8 cellular contexts compared by ENCODE assay signal in genomic region chr12:57766464-57767311, GRCh38. TPM values are rescaled to one million over a fixed set of nuclear protein-coding genes. Genes with fewer than 3 reads are reported as not detected.
A peak's percentile ranks its signal among the peaks of the same experiment; 100 is the strongest.
DNase-seq lines count a peak whose midpoint lies in the region; ATAC-seq and TF ChIP-seq lines count a peak whose summit lies in the region.

CYP27B1 (minus strand) TSS chr12:57767078; CDS start chr12:57767041, 37 bp downstream.

- H3K4me1 ChIP-seq in heart left ventricle (peaks cover 10 to 46% (median 34%) of the 10 kb centered on the region in 12 donors), skeletal muscle satellite cell (ENCODE audit: control insufficient read depth, insufficient read depth, low read length) (peaks cover 35% of the 10 kb centered on the region)

- H3K27me3 ChIP-seq in heart left ventricle, result peaks cover 9 to 47% (median 37%) of the 10 kb centered on the region in 9 donors
- peaks cover 36% of the 10 kb centered on the region for H3K27me3 ChIP-seq in skeletal muscle satellite cell (ENCODE audit: control insufficient read depth, insufficient read depth, low read length)

- WGBS in heart left ventricle, 4 donors, result 2 to 6% (median 5%) methylated on average over 31 to 38 of the region's 38 CpGs

- H3K4me3 ChIP-seq in heart left ventricle (peak within 1 kb of the TSS in 10 of 12 donors; percentile 12 to 61 (median 40)), skeletal muscle satellite cell (ENCODE audit: low read length) (peak within 1 kb of the TSS; percentile 50)

- peaks cover 0 to 24% (median 4%) of the 10 kb centered on the region in 9 donors for H3K36me3 ChIP-seq in heart left ventricle
- peaks cover 18% of the 10 kb centered on the region for H3K36me3 ChIP-seq in skeletal muscle satellite cell (ENCODE audit: insufficient read depth, low read length)

- peaks cover 42% of the 10 kb centered on the region for H3K4me1 Mint-ChIP-seq in activated T-cell treated with anti-CD3 and anti-CD28 coated beads, Interleukin-2, amount 50 U/mL, for 4 hours (ENCODE audit: low read depth)
- peaks cover 41% of the 10 kb centered on the region for H3K4me1 Mint-ChIP-seq in activated CD4-positive, alpha-beta memory T cell treated with anti-CD3 and anti-CD28 coated beads for 36 hours (ENCODE audit: low read depth)

- H3K9ac ChIP-seq in skeletal muscle satellite cell (ENCODE audit: low read depth, low read length), result no peak within 1 kb of the TSS

- H3K4me3 Mint-ChIP-seq in activated T-cell treated with anti-CD3 and anti-CD28 coated beads, Interleukin-2, amount 50 U/mL, for 4 hours, result peak within 1 kb of the TSS; percentile 90
- H3K4me3 Mint-ChIP-seq in activated CD4-positive, alpha-beta memory T cell treated with anti-CD3 and anti-CD28 coated beads for 36 hours, result peak within 1 kb of the TSS; percentile 86

- no peak within 1 kb of the TSS for H3K27ac ChIP-seq in heart left ventricle

- no peak for TF ChIP-seq CTCF in heart left ventricle (IDR thresholded peaks at IDR 0.05)

- DNase-seq in activated T-cell treated with anti-CD3 and anti-CD28 coated beads, Interleukin-2, amount 50 U/mL, for 4 hours, result no peak
- DNase-seq in activated T-cell treated with anti-CD3 and anti-CD28 coated beads, Interleukin-2, amount 50 U/mL, for 1 hour, result no peak
- DNase-seq in activated CD4-positive, alpha-beta memory T cell treated with anti-CD3 and anti-CD28 coated beads for 36 hours, result no peak
- no peak for DNase-seq in heart left ventricle
- DNase-seq in effector CD4-positive, alpha-beta T cell, result no peak
- no peak for DNase-seq in inferior parietal cortex (ENCODE audit: extremely low spot score)

- H3K9me3 ChIP-seq in heart left ventricle (no peaks in the 10 kb centered on the region), skeletal muscle satellite cell (replicated peaks; ENCODE audit: low read length) (no peaks in the 10 kb centered on the region)

- no peak for TF ChIP-seq POLR2A in heart left ventricle (IDR thresholded peaks at IDR 0.05)

- H3K27ac Mint-ChIP-seq in activated CD4-positive, alpha-beta memory T cell treated with anti-CD3 and anti-CD28 coated beads for 36 hours, result peak within 1 kb of the TSS; percentile 13

- POLR2A ChIA-PET in activated CD4-positive, alpha-beta memory T cell treated with anti-CD3 and anti-CD28 coated beads for 36 hours (lab: Charles Lee), result interaction anchor here (0.7 to 1.0 kb wide), 4 partner anchors 10 to 69 kb away, joined by 3 to 4 read pairs (median 4); no protein-coding TSS in a partner anchor

- CTCF ChIA-PET in activated CD4-positive, alpha-beta memory T cell treated with anti-CD3 and anti-CD28 coated beads for 36 hours (lab: Charles Lee), result interaction anchor here (1.0 to 5.1 kb wide), 4 partner anchors 8 to 16 kb away, joined by 3 to 52 read pairs (median 9); partner anchors contain the start of gene TSFM

- H3K9me3 Mint-ChIP-seq in activated T-cell treated with anti-CD3 and anti-CD28 coated beads, Interleukin-2, amount 50 U/mL, for 4 hours, result no peaks in the 10 kb centered on the region
- no peaks in the 10 kb centered on the region for H3K9me3 Mint-ChIP-seq in activated CD4-positive, alpha-beta memory T cell treated with anti-CD3 and anti-CD28 coated beads for 36 hours

- intact Hi-C loops in activated CD4-positive, alpha-beta memory T cell treated with anti-CD3 and anti-CD28 coated beads for 36 hours (cut with micrococcal nuclease), result no loop called here
- intact Hi-C loops in heart left ventricle (cut with DNase I), result no loop called here

- peak in 1 of 2 donors; percentile 3 for ATAC-seq in activated T-cell treated with anti-CD3 and anti-CD28 coated beads, Interleukin-2, amount 50 U/mL, for 4 hours
- ATAC-seq in heart left ventricle, result peak; percentile 11 to 28 (median 14)
- no peak for ATAC-seq in HG03460 (IDR thresholded peaks at IDR 0.05; ENCODE audit: unreplicated experiment)

- peaks cover 33% of the 10 kb centered on the region for H3K36me3 Mint-ChIP-seq in activated T-cell treated with anti-CD3 and anti-CD28 coated beads, Interleukin-2, amount 50 U/mL, for 4 hours (ENCODE audit: insufficient read depth)
- H3K36me3 Mint-ChIP-seq in activated CD4-positive, alpha-beta memory T cell treated with anti-CD3 and anti-CD28 coated beads for 36 hours, result peaks cover 29% of the 10 kb centered on the region

- H3K27me3 Mint-ChIP-seq in activated T-cell treated with anti-CD3 and anti-CD28 coated beads, Interleukin-2, amount 50 U/mL, for 4 hours (ENCODE audit: low read depth), result peaks cover 26% of the 10 kb centered on the region
- peaks cover 2% of the 10 kb centered on the region for H3K27me3 Mint-ChIP-seq in activated CD4-positive, alpha-beta memory T cell treated with anti-CD3 and anti-CD28 coated beads for 36 hours

- peak within 1 kb of the TSS; percentile 69 for H3K4me2 ChIP-seq in skeletal muscle satellite cell (ENCODE audit: low read length)

RNA-seq across cellular contexts. Expression of gene CYP27B1, which starts in this region (rescaled TPM):
- 10 to 100 TPM; 18.4 to 19.6 (median 19.5) TPM for total RNA-seq in activated T-cell treated with anti-CD3 and anti-CD28 coated beads, Interleukin-2, amount 50 U/mL, for 4 hours
- total RNA-seq in activated CD4-positive, alpha-beta memory T cell treated with anti-CD3 and anti-CD28 coated beads for 36 hours, result 1 to 10 TPM; 7.1 to 8.2 TPM
- under 1 TPM in 5 of 9 donors, not detected in 4; 0.16 to 0.77 (median 0.19) TPM for total RNA-seq in heart left ventricle
- polyA plus RNA-seq in heart left ventricle, result under 1 TPM; 0.11 to 0.19 TPM
- 0.51 and 1.3 TPM in 2 replicates for total RNA-seq in skeletal muscle satellite cell (2012; rRNA removed)

Comparison
In these comparisons a context has a peak if more than half of its experiments do, and no peak if none do; other contexts are left out.
1. RNA of gene CYP27B1 (total RNA-seq): 18.4 to 19.6 TPM in activated T-cell treated with anti-CD3 and anti-CD28 coated beads, Interleukin-2, amount 50 U/mL, for 4 hours and 7.1 to 8.2 TPM in activated CD4-positive, alpha-beta memory T cell treated with anti-CD3 and anti-CD28 coated beads for 36 hours; 0.16 to 0.77 TPM in heart left ventricle; every median in the first group is over 4 times any median in the second.
2. Peak in ATAC-seq and H3K4me3 ChIP-seq in heart left ventricle; RNA of the gene not detected or under 1 TPM.